In genomic region chr19:48967346-48968178, GRCh38 we compare ENCODE assay signal across 1 cellular context.
TF ChIP-seq lines count a peak whose summit lies in the region.

No MANE protein-coding gene starts in this region.

TF ChIP-seq in HCT116, 20 proteins besides CTCF, POLR2A, EP300 and RAD21 (continued from another document):
- TF ChIP-seq ZBTB33 (IDR thresholded peaks at IDR 0.05; ENCODE audit: extremely low read depth, insufficient replicate concordance, low read length) = no peak
- TF ChIP-seq FOSL1 (IDR thresholded peaks at IDR 0.05; ENCODE audit: low read depth) = no peak
- TF ChIP-seq EZH2phosphoT487 (IDR thresholded peaks at IDR 0.05; ENCODE audit: borderline replicate concordance) = no peak
- no peak for TF ChIP-seq EZH2 (IDR thresholded peaks at IDR 0.05)
- peak; percentile 48; the same call in 1 of the 2 replicates for TF ChIP-seq CBX3 (IDR thresholded peaks at IDR 0.05; ENCODE audit: low read depth)
- TF ChIP-seq SP1 (IDR thresholded peaks at IDR 0.05; ENCODE audit: low read depth) = no peak; the same call in 1 of the 2 replicates
- TF ChIP-seq MAX (IDR thresholded peaks at IDR 0.05) = peak; percentile 53; the same call in 1 of the 2 replicates
- peak; percentile 41; the same call in 1 of the 2 replicates for TF ChIP-seq JUND (IDR thresholded peaks at IDR 0.05)
- TF ChIP-seq CEBPB (IDR thresholded peaks at IDR 0.05; ENCODE audit: low read depth) = no peak
- TF ChIP-seq ZNF274 (IDR thresholded peaks at IDR 0.05; ENCODE audit: low read depth, low read length) = no peak
